9 cellular contexts compared by ENCODE assay signal in the genomic region with DNA sequence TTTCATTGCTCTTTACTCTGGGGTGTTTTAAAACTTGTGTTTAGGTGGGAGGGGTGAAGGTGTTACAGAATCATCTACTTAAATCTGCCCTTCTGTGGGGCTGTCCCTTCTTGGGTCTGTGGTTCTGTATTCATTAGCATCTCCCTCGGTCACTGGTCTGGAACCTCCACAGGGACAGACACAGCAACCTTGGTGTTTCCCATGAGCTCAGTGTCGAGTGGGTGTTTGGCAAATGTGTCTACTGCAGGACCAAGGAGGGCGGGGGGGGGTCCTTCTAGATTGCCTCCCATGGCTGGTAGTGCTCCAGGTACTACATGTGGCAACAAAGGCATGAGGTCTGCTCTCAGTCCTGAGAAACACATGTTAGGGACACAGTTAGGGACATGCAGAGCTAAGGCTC.
"Had no signal": no experiment of that assay in that cellular context is flagged by ENCODE, and none has a peak within 500 bp of the region (broad histone marks: within the 10 kb centered on the region; RNA-seq: fewer than 3 reads in every experiment).

No MANE protein-coding gene starts in this region.

- ATAC-seq: GM23338, HCT116 had no signal

- H3K27ac ChIP-seq: GM23248 had no signal

- H3K4me1 Mint-ChIP-seq: GM23338, H9 had no signal

- H3K4me1 ChIP-seq: HAP-1 had no signal

- H3K4me3 ChIP-seq: GM23248, GM23338, HAP-1 had no signal

- H3K9me3 Mint-ChIP-seq: H9, HFFc6 had no signal

- DNase-seq: GM23248, GOT3, H7, H9, HCEC 1CT, HFFc6 had no signal

- H3K4me3 Mint-ChIP-seq: GM23338, H9, HFFc6 had no signal

- H3K27ac Mint-ChIP-seq: GM23338, H9, HFFc6 had no signal

- H3K36me3 ChIP-seq: HAP-1 had no signal

- H3K9me3 ChIP-seq: HAP-1 had no signal
